Comparison of ENCODE assay signal across 8 cellular contexts in the genomic region with DNA sequence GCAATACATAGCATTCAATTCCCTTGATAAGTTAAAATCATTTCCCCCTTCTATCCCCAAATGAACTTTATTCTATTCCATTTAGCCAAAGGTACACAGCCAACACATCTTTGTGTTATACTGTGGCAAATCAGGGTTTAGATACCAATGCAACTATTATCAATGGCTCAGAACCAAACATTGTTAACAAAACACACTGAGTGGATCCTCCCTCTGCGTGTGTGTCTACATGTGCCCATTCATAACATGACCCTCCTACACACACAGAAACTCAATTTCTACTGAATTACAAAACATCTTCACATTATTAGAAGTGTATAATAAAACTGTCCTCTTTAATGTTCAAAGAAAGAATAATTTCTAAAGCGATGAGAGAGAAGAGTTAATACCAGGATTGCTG. TPM values are rescaled to one million over a fixed set of nuclear protein-coding genes. Genes with fewer than 3 reads are reported as not detected.
DNase-seq lines count a peak whose midpoint lies in the region; ATAC-seq, FAIRE-seq and TF ChIP-seq lines count a peak whose summit lies in the region.

No MANE protein-coding gene starts in this region.

- no peaks in the 10 kb centered on the region for H3K9me3 ChIP-seq in A549

- POLR2A ChIA-PET in A549 (lab: Yijun Ruan, JAX): no interaction called here

- peaks cover 27% of the 10 kb centered on the region; the same call in 2 of the 3 replicates for H3K4me1 ChIP-seq in A549

- TF ChIP-seq CTCF in A549 (IDR thresholded peaks at IDR 0.05): no peak
- TF ChIP-seq CTCF in HFF-Myc (IDR thresholded peaks at IDR 0.05; ENCODE audit: low read depth, low read length, missing control alignments): no peak
- no peak for TF ChIP-seq CTCF in astrocyte of the spinal cord (IDR thresholded peaks at IDR 0.05; ENCODE audit: low read depth, low read length)
- no peak for TF ChIP-seq CTCF in mesothelial cell of epicardium (IDR thresholded peaks at IDR 0.05; ENCODE audit: unreplicated experiment)

- no peaks in the 10 kb centered on the region for H3K9me3 Mint-ChIP-seq in mesothelial cell of epicardium

- 59% methylated on average over 2 of the region's 2 CpGs for WGBS in A549 (ENCODE audit: missing lambda C conversion rate)

- peak overlapping the region; percentile 93 for H3K4me3 Mint-ChIP-seq in mesothelial cell of epicardium

- CTCF ChIA-PET in A549 (lab: Yijun Ruan, JAX): no interaction called here

- DNase-seq in A549 (ENCODE audit: low read depth in 1 of 2, low spot score in 1 of 2): no peak
- no peak for DNase-seq in HFF-Myc (ENCODE audit: extremely low read depth, low read depth)
- no peak for DNase-seq in astrocyte of the spinal cord (ENCODE audit: low read depth, low spot score)
- no peak for DNase-seq in mesothelial cell of epicardium (ENCODE audit: low spot score in 2 of 2, unreplicated experiment in 2 of 2)
- no peak for DNase-seq in stimulated activated CD4-positive, alpha-beta T cell treated with anti-CD3 and anti-CD28 coated beads, Interleukin-2, amount 100 ng/mL, for 24 hours

- no peak for TF ChIP-seq RAD21 in A549 (conservative IDR thresholded peaks at IDR 0.05 in 1 of 2, IDR thresholded peaks at IDR 0.05 in 1 of 2)

- in situ Hi-C loops in astrocyte of the spinal cord (cut with HindIII; ENCODE audit: low sequenced_read_pairs): no loop called here

- no peaks in the 10 kb centered on the region for H3K36me3 Mint-ChIP-seq in mesothelial cell of epicardium

- peak overlapping the region; percentile 90 for H3K4me3 ChIP-seq in A549
- H3K4me3 ChIP-seq in HFF-Myc (replicated peaks; ENCODE audit: low read depth, low read length): peak overlapping the region; percentile 74
- H3K4me3 ChIP-seq in astrocyte of the spinal cord (ENCODE audit: low read depth, low read length): peak overlapping the region; percentile 76

- TF ChIP-seq EP300 in A549 (IDR thresholded peaks at IDR 0.05): no peak

- no peaks in the 10 kb centered on the region for H3K27me3 Mint-ChIP-seq in mesothelial cell of epicardium (ENCODE audit: low read depth)

- H3K4me2 ChIP-seq in A549: peak overlapping the region; percentile 94

- peak overlapping the region; percentile 94 for H3K27ac Mint-ChIP-seq in mesothelial cell of epicardium

- TF ChIP-seq POLR2A in A549 (IDR thresholded peaks at IDR 0.05; ENCODE audit: low read length): no peak

- peaks cover 23% of the 10 kb centered on the region for H3K4me1 Mint-ChIP-seq in mesothelial cell of epicardium

- H3K27ac ChIP-seq in A549: no peak overlapping the region

- ATAC-seq in A549 (no peak), GM19452 (IDR thresholded peaks at IDR 0.05; ENCODE audit: unreplicated experiment) (no peak), HG03196 (IDR thresholded peaks at IDR 0.05; ENCODE audit: unreplicated experiment) (no peak), HG03520 (IDR thresholded peaks at IDR 0.05; ENCODE audit: unreplicated experiment) (no peak)

- FAIRE-seq in A549 (lab: Jason Lieb, UNC): no peak

TF ChIP-seq in A549, 52 proteins besides CTCF, POLR2A, EP300 and RAD21:
- TF ChIP-seq HOXB13 (CRISPR knock-in tag; IDR thresholded peaks at IDR 0.05; ENCODE audit: low read depth): no peak
- TF ChIP-seq EHMT2 (IDR thresholded peaks at IDR 0.05; ENCODE audit: low read depth): no peak
- no peak for TF ChIP-seq FOXS1 (CRISPR knock-in tag; IDR thresholded peaks at IDR 0.05)
- no peak for TF ChIP-seq RARB (CRISPR knock-in tag; IDR thresholded peaks at IDR 0.05)
- TF ChIP-seq FOSL2 (IDR thresholded peaks at IDR 0.05): no peak
- no peak for TF ChIP-seq FOSL2 (CRISPR knock-in tag; IDR thresholded peaks at IDR 0.05)
- TF ChIP-seq HOXA7 (CRISPR knock-in tag; IDR thresholded peaks at IDR 0.05): no peak
- no peak for TF ChIP-seq SREBF2 (IDR thresholded peaks at IDR 0.05)
- TF ChIP-seq CBX8 (IDR thresholded peaks at IDR 0.05): no peak
- no peak for TF ChIP-seq ZC3H11A (IDR thresholded peaks at IDR 0.05)
- TF ChIP-seq JUNB (IDR thresholded peaks at IDR 0.05): no peak
- TF ChIP-seq PHF8 (IDR thresholded peaks at IDR 0.05; ENCODE audit: borderline replicate concordance, low read depth): no peak
- no peak for TF ChIP-seq RFX5 (IDR thresholded peaks at IDR 0.05)

RNA-seq across cellular contexts. Expression of a gene that starts 1.3 kb away (rescaled TPM):
- 5.3 and 5.6 TPM in 2 replicates for polyA plus RNA-seq in A549 (2011; rRNA removed)
- 0.86 and 1.1 TPM in 2 replicates for polyA plus RNA-seq in A549 (2012; cell fraction: cytosol; rRNA removed)
- 0.84 and 1.3 TPM in 2 replicates for polyA plus RNA-seq in A549 (2012; cell fraction: nucleus; rRNA removed)
- 1.8 to 2.3 TPM (median 2.0 TPM) in 3 replicates for polyA plus RNA-seq in A549 (2017; fragmentation: RNase III; extraction: RNeasy Plus Mini Kit Qiagen cat#74134 plus additional on column Dnase treatment)
- polyA minus RNA-seq in A549 (2011; rRNA and poly(A)+ RNA removed): 7.0 and 9.6 TPM in 2 replicates
- total RNA-seq in mesothelial cell of epicardium: 18.2 to 22.1 TPM (median 21.1 TPM) in 3 replicates
